In the genomic region with DNA sequence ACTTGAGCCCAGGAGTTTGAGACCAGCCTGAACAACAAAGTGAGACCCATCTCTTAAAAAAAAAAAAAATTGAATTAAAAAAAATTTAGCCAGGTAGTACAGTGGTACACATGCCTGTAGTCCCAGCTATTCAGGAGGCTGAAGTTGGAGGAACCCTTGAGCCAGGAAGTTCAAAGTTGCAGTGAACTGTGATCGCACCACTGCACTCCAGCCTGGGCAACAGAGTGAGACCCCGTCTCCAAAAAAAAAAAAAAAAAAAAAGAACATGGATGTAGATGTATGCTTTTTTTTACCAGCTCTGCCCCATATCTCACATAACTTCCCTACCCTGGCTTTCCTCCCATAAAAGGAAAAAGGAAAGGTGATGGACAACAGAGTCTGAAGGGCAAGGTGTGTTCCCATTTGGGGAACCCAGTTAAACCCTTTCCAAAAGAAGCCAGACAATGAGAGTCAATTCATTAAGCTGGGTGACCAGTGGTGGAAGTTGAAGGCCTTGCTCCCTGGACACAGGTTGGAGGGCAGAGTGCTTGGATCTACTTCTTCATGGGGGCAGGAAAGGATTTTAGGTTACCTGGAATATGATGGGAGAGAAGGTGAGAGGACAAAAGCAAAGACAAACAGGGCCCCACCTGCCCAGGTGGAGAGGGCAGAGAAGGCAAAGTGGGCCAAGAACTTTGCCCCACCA, we compare ENCODE assay signal across 16 cellular contexts. TPM values are rescaled to one million over a fixed set of nuclear protein-coding genes. Genes with fewer than 3 reads are reported as not detected.
DNase-seq lines count a peak whose midpoint lies in the region; ATAC-seq and TF ChIP-seq lines count a peak whose summit lies in the region.
"Had no signal": no experiment of that assay in that cellular context is flagged by ENCODE, and none has a peak within 500 bp of the region (broad histone marks: within the 10 kb centered on the region; RNA-seq: fewer than 3 reads in every experiment).

No MANE protein-coding gene starts in this region.

- ATAC-seq in natural killer cell: no peak
- ATAC-seq in natural killer cell treated with Interleukin-12 subunit alpha and Interleukin-12 subunit beta and Interleukin-15 and Interleukin-18, amount 100 ng/mL, for 72 hours: no peak
- no peak for ATAC-seq in left lobe of liver
- no peak for ATAC-seq in GM18505 (IDR thresholded peaks at IDR 0.05; ENCODE audit: unreplicated experiment)
- ATAC-seq: foreskin keratinocyte; naive thymus-derived CD8-positive, alpha-beta T cell had no signal

- H3K9me3 Mint-ChIP-seq in natural killer cell: no peaks in the 10 kb centered on the region
- H3K9me3 Mint-ChIP-seq in natural killer cell treated with Interleukin-12 subunit alpha and Interleukin-12 subunit beta and Interleukin-15 and Interleukin-18, amount 100 ng/mL, for 72 hours: no peaks in the 10 kb centered on the region
- H3K9me3 Mint-ChIP-seq: naive thymus-derived CD8-positive, alpha-beta T cell had no signal

- H3K4me3 Mint-ChIP-seq in natural killer cell: peak overlapping the region; percentile 37
- H3K4me3 Mint-ChIP-seq in natural killer cell treated with Interleukin-12 subunit alpha and Interleukin-12 subunit beta and Interleukin-15 and Interleukin-18, amount 100 ng/mL, for 72 hours: no peak overlapping the region

- TF ChIP-seq POLR2A in GM18505 (IDR thresholded peaks at IDR 0.05; ENCODE audit: borderline replicate concordance, extremely low read depth, insufficient read depth, insufficient read length): no peak

- peak overlapping the region in 1 of 2 donors; percentile 33 for H3K27ac Mint-ChIP-seq in natural killer cell
- peak overlapping the region in 1 of 2 donors; percentile 63 for H3K27ac Mint-ChIP-seq in natural killer cell treated with Interleukin-12 subunit alpha and Interleukin-12 subunit beta and Interleukin-15 and Interleukin-18, amount 100 ng/mL, for 72 hours

- no peak for DNase-seq in natural killer cell
- no peak for DNase-seq in natural killer cell treated with Interleukin-12 subunit alpha and Interleukin-12 subunit beta and Interleukin-15 and Interleukin-18, amount 100 ng/mL, for 72 hours (ENCODE audit: low spot score)
- DNase-seq in RPMI8226: peak; percentile 1
- peak; percentile 26 for DNase-seq in left lobe of liver (ENCODE audit: low spot score)
- no peak for DNase-seq in stimulated activated CD4-positive, alpha-beta T cell treated with anti-CD3 and anti-CD28 coated beads, Interleukin-4, amount 100 ng/mL, for 4 hours
- DNase-seq in HCEC 1CT: no peak
- DNase-seq: activated CD4-positive, alpha-beta T cell treated with anti-CD3 and anti-CD28 coated beads for 48 hours; dermis blood vessel endothelial cell; foreskin keratinocyte; mesendoderm; naive thymus-derived CD8-positive, alpha-beta T cell; NCI-H1105 treated with DMSO at 0.1 percent for 48 hours; NCI-H2107; NCI-H510A treated with DMSO at 0.1 percent for 48 hours; testis had no signal

- intact Hi-C loops in natural killer cell (cut with micrococcal nuclease): no loop called here

- H3K36me3 Mint-ChIP-seq in natural killer cell: no peaks in the 10 kb centered on the region
- peaks cover 15% of the 10 kb centered on the region for H3K36me3 Mint-ChIP-seq in natural killer cell treated with Interleukin-12 subunit alpha and Interleukin-12 subunit beta and Interleukin-15 and Interleukin-18, amount 100 ng/mL, for 72 hours

- H3K4me1 Mint-ChIP-seq in natural killer cell: peaks cover 18 to 44% of the 10 kb centered on the region in 2 donors
- peaks cover 31 to 38% of the 10 kb centered on the region in 2 donors for H3K4me1 Mint-ChIP-seq in natural killer cell treated with Interleukin-12 subunit alpha and Interleukin-12 subunit beta and Interleukin-15 and Interleukin-18, amount 100 ng/mL, for 72 hours (ENCODE audit: low read depth in 2 of 2)

- H3K27me3 Mint-ChIP-seq in natural killer cell (ENCODE audit: low read depth in 2 of 2): peaks cover 0 to 11% of the 10 kb centered on the region in 2 donors
- H3K27me3 Mint-ChIP-seq in natural killer cell treated with Interleukin-12 subunit alpha and Interleukin-12 subunit beta and Interleukin-15 and Interleukin-18, amount 100 ng/mL, for 72 hours: no peaks in the 10 kb centered on the region

- no peak for TF ChIP-seq CTCF in natural killer cell (IDR thresholded peaks at IDR 0.05)

RNA-seq across cellular contexts. Expression of a gene that starts 2.9 kb away (rescaled TPM):
- total RNA-seq in natural killer cell (100 to 1,000 TPM in 2 of 3 donors, 10 to 100 TPM in 1; 95.3 to 113 (median 104) TPM), left lobe of liver (75.6 TPM)
- 100 to 1,000 TPM; 149 to 223 TPM for total RNA-seq in natural killer cell treated with Interleukin-12 subunit alpha and Interleukin-12 subunit beta and Interleukin-15 and Interleukin-18, amount 100 ng/mL, for 72 hours

RNA-seq across cellular contexts. Expression of a gene that starts 3.4 kb away (rescaled TPM):
- total RNA-seq in natural killer cell: 1 to 10 TPM in 2 of 3 donors, under 1 TPM in 1; 0.94 to 4.9 (median 2.5) TPM
- 1 to 10 TPM; 3.6 to 9.3 TPM for total RNA-seq in natural killer cell treated with Interleukin-12 subunit alpha and Interleukin-12 subunit beta and Interleukin-15 and Interleukin-18, amount 100 ng/mL, for 72 hours
- 0.23 TPM for total RNA-seq in left lobe of liver

RNA-seq across cellular contexts. Expression of a gene that starts 29.9 kb away (rescaled TPM):
- total RNA-seq in natural killer cell (10 to 100 TPM; 26.8 to 45.7 (median 41.5) TPM), left lobe of liver (76.8 TPM)
- 10 to 100 TPM; 26.0 to 31.1 TPM for total RNA-seq in natural killer cell treated with Interleukin-12 subunit alpha and Interleukin-12 subunit beta and Interleukin-15 and Interleukin-18, amount 100 ng/mL, for 72 hours

RNA-seq across cellular contexts. Expression of a gene that starts 34.6 kb away (rescaled TPM):
- total RNA-seq in natural killer cell: 10 to 100 TPM; 31.7 to 33.5 (median 32.7) TPM
- total RNA-seq in natural killer cell treated with Interleukin-12 subunit alpha and Interleukin-12 subunit beta and Interleukin-15 and Interleukin-18, amount 100 ng/mL, for 72 hours: 10 to 100 TPM; 28.8 to 36.3 TPM
- 22.4 TPM for total RNA-seq in left lobe of liver

RNA-seq across cellular contexts. Expression of a gene that starts 37.5 kb away (rescaled TPM):
- total RNA-seq in natural killer cell (10 to 100 TPM; 16.2 to 19.4 (median 18.6) TPM), left lobe of liver (16.8 TPM)
- total RNA-seq in natural killer cell treated with Interleukin-12 subunit alpha and Interleukin-12 subunit beta and Interleukin-15 and Interleukin-18, amount 100 ng/mL, for 72 hours: 1 to 10 TPM; 4.1 to 9.4 TPM

Comparison
In these comparisons a context has a peak if more than half of its experiments do, and no peak if none do; other contexts are left out.
1. DNase-seq: peak in RPMI8226 (single experiment) and left lobe of liver (single experiment); none in natural killer cell (single experiment), natural killer cell treated with Interleukin-12 subunit alpha and Interleukin-12 subunit beta and Interleukin-15 and Interleukin-18, amount 100 ng/mL, for 72 hours (single experiment), stimulated activated CD4-positive, alpha-beta T cell treated with anti-CD3 and anti-CD28 coated beads, Interleukin-4, amount 100 ng/mL, for 4 hours (0 of 2) and HCEC 1CT (single experiment).